23 cellular contexts compared by ENCODE assay signal in genomic region chr5:93644760-93645159, GRCh38.
"Had no signal": no experiment of that assay in that cellular context is flagged by ENCODE, and none has a peak within 500 bp of the region (broad histone marks: within the 10 kb centered on the region; RNA-seq: fewer than 3 reads in every experiment).

No MANE protein-coding gene starts in this region.

- DNase-seq: natural killer cell; occipital lobe; ovary; posterior cingulate gyrus; psoas muscle; right cardiac atrium; right lobe of liver; sigmoid colon; small intestine; stimulated activated CD4-positive, alpha-beta T cell treated with anti-CD3 and anti-CD28 coated beads, Interleukin-15, amount 100 ng/mL, for 24 hours; stimulated activated CD4-positive, alpha-beta T cell treated with anti-CD3 and anti-CD28 coated beads, Interleukin-2, amount 100 ng/mL, for 24 hours; stimulated activated CD4-positive, alpha-beta T cell treated with anti-CD3 and anti-CD28 coated beads, Interleukin-2, amount 100 ng/mL, for 48 hours; stimulated activated CD4-positive, alpha-beta T cell treated with anti-CD3 and anti-CD28 coated beads, Interleukin-4, amount 100 ng/mL, for 24 hours; stimulated activated naive B cell treated with anti-CD40 and anti-IgM and Interleukin-4, amounts not matched to agents 10 μg/mL and 1 μg/mL and 100 μg/mL, for 72 hours; stimulated activated naive CD4-positive, alpha-beta T cell treated with Interleukin-2 at 50 U/mL for 16 hours; stomach; thyroid gland; upper lobe of right lung; uterus had no signal

- H3K36me3 ChIP-seq: neural progenitor cell, ovary, right lobe of liver, sigmoid colon, stomach, thoracic aorta, thyroid gland, tibial nerve, upper lobe of right lung, uterus had no signal

- FAIRE-seq: small intestine had no signal

- H3K27me3 ChIP-seq: neural progenitor cell, ovary, right lobe of liver, sigmoid colon, stomach, thyroid gland, tibial nerve, upper lobe of right lung, uterus had no signal

- H3K79me2 ChIP-seq: parathyroid adenoma had no signal

- H3K9me3 ChIP-seq: ovary, psoas muscle, right lobe of liver, sigmoid colon, stomach, thoracic aorta, thyroid gland, tibial nerve, upper lobe of right lung, uterus had no signal

- H2AFZ ChIP-seq: neural progenitor cell, parathyroid adenoma had no signal

- H3K27ac ChIP-seq: neural progenitor cell, ovary, parathyroid adenoma, psoas muscle, right lobe of liver, sigmoid colon, stomach, thoracic aorta, thyroid gland, tibial nerve, upper lobe of right lung, uterus had no signal

- H3K9ac ChIP-seq: neural progenitor cell, parathyroid adenoma had no signal

- H3K4me1 ChIP-seq: parathyroid adenoma, psoas muscle, right lobe of liver, sigmoid colon, stomach, thyroid gland, tibial nerve, upper lobe of right lung, uterus had no signal

- H3K4me3 ChIP-seq: neural progenitor cell, ovary, psoas muscle, right lobe of liver, sigmoid colon, stomach, thoracic aorta, thyroid gland, tibial nerve, upper lobe of right lung, uterus had no signal

- H3K4me2 ChIP-seq: neural progenitor cell had no signal
